Comparison of ENCODE assay signal across 9 cellular contexts in the genomic region with DNA sequence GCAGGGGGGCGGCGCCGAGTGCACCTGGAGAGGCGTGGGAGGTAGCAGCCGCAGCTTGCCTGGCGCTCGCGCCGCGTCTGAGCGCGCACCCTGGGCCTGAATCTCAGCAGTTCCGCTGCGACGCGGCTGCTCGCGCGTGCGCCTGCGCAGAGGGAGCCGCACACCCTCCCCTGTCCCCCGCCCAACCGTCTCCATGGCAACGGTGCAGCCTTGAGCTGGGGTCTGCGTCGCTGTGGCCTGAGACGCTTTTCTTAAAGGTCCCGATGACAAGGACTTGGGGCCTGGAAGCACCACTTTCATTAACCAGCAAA. TPM values are rescaled to one million over a fixed set of nuclear protein-coding genes. Genes with fewer than 3 reads are reported as not detected.
DNase-seq lines count a peak whose midpoint lies in the region; ATAC-seq, FAIRE-seq and TF ChIP-seq lines count a peak whose summit lies in the region.
"Had no signal": no experiment of that assay in that cellular context is flagged by ENCODE, and none has a peak within 500 bp of the region (broad histone marks: within the 10 kb centered on the region; RNA-seq: fewer than 3 reads in every experiment).

A gene with protein sequence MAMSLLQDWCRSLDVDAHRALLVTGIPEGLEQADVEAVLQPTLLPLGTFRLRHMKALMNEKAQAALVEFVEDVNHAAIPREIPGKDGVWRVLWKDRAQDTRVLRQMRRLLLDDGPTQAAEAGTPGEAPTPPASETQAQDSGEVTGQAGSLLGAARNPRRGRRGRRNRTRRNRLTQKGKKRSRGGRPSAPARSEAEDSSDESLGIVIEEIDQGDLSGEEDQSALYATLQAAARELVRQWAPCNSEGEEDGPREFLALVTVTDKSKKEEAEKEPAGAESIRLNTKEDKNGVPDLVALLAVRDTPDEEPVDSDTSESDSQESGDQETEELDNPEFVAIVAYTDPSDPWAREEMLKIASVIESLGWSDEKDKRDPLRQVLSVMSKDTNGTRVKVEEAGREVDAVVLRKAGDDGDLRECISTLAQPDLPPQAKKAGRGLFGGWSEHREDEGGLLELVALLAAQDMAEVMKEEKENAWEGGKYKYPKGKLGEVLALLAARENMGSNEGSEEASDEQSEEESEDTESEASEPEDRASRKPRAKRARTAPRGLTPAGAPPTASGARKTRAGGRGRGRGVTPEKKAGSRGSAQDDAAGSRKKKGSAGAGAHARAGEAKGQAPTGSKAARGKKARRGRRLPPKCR (minus strand): TSS at position 79 of the 311 bp plus-strand sequence. CDS start 402 bp downstream, outside the sequence.

- peaks cover 63% of the 10 kb centered on the region for H3K27me3 Mint-ChIP-seq in activated CD4-positive, alpha-beta T cell treated with anti-CD3 and anti-CD28 coated beads, Interleukin-2, amount 10 ng/mL, durations not matched to agents 24 days and 14 days
- H3K27me3 Mint-ChIP-seq in nephron progenitor cell (ENCODE audit: low read depth, poor library complexity) (peaks cover 61% of the 10 kb centered on the region), Calu3 (ENCODE audit: unreplicated experiment) (peaks cover 43% of the 10 kb centered on the region)

- FAIRE-seq in GM19239 (lab: Jason Lieb, UNC), result no peak

- CTCF ChIA-PET in Calu3 (lab: Charles Lee), result no interaction called here

- peaks cover 5% of the 10 kb centered on the region for H3K4me1 Mint-ChIP-seq in activated CD4-positive, alpha-beta T cell treated with anti-CD3 and anti-CD28 coated beads, Interleukin-2, amount 10 ng/mL, durations not matched to agents 24 days and 14 days
- H3K4me1 Mint-ChIP-seq in nephron progenitor cell, result peaks cover 49% of the 10 kb centered on the region
- H3K4me1 Mint-ChIP-seq in Calu3 (ENCODE audit: low read depth, unreplicated experiment), result peaks cover 18% of the 10 kb centered on the region

- H3K9me3 Mint-ChIP-seq in activated CD4-positive, alpha-beta T cell treated with anti-CD3 and anti-CD28 coated beads, Interleukin-2, amount 10 ng/mL, durations not matched to agents 24 days and 14 days, result no peaks in the 10 kb centered on the region
- H3K9me3 Mint-ChIP-seq in nephron progenitor cell (peaks cover 11% of the 10 kb centered on the region), Calu3 (ENCODE audit: low read depth, unreplicated experiment) (no peaks in the 10 kb centered on the region)

- intact Hi-C loops in Right ventricle myocardium inferior (cut with DNase I) (no loop called here), cardiac septum (cut with DNase I) (no loop called here), Calu3 (cut with micrococcal nuclease; ENCODE audit: unreplicated experiment) (no loop called here)
- intact Hi-C loops in activated CD4-positive, alpha-beta T cell treated with anti-CD3 and anti-CD28 coated beads, Interleukin-2, amount 10 ng/mL, durations not matched to agents 24 days and 14 days (cut with micrococcal nuclease), result no loop called here

- no TSS peak for BruUV-seq in Calu3 (replicated peaks; lab: Mats Ljungman, UMichigan)

- peak; percentile 85 for DNase-seq in Right ventricle myocardium inferior (ENCODE audit: missing footprints)
- no peak for DNase-seq in cardiac septum (ENCODE audit: low spot score)
- peak; percentile 67 for DNase-seq in activated CD4-positive, alpha-beta T cell treated with anti-CD3 and anti-CD28 coated beads, Interleukin-2, amount 10 ng/mL, durations not matched to agents 24 days and 14 days
- DNase-seq in fibroblast of gingiva (ENCODE audit: low read depth), result peak; percentile 27
- peak; percentile 98 for DNase-seq in nephron progenitor cell
- no peak for DNase-seq in GM19239 (ENCODE audit: insufficient read length, low spot score)
- DNase-seq in Calu3, result no peak

- H3K36me3 Mint-ChIP-seq in activated CD4-positive, alpha-beta T cell treated with anti-CD3 and anti-CD28 coated beads, Interleukin-2, amount 10 ng/mL, durations not matched to agents 24 days and 14 days (ENCODE audit: low read depth), result no peaks in the 10 kb centered on the region
- H3K36me3 Mint-ChIP-seq in nephron progenitor cell (ENCODE audit: low read depth) (peaks cover 8% of the 10 kb centered on the region), Calu3 (ENCODE audit: insufficient read depth, unreplicated experiment) (peaks cover 10% of the 10 kb centered on the region)

- peak; percentile 56 for ATAC-seq in Right ventricle myocardium inferior
- no peak for ATAC-seq in GM18519 (IDR thresholded peaks at IDR 0.05; ENCODE audit: low FRiP score, unreplicated experiment)

- peak within 1 kb of the TSS; percentile 65 for H3K4me3 Mint-ChIP-seq in activated CD4-positive, alpha-beta T cell treated with anti-CD3 and anti-CD28 coated beads, Interleukin-2, amount 10 ng/mL, durations not matched to agents 24 days and 14 days
- H3K4me3 Mint-ChIP-seq in nephron progenitor cell, result peak within 1 kb of the TSS; percentile 69
- no peak within 1 kb of the TSS for H3K4me3 Mint-ChIP-seq in Calu3 (ENCODE audit: low read depth, unreplicated experiment)

- no peak within 1 kb of the TSS for H3K27ac Mint-ChIP-seq in activated CD4-positive, alpha-beta T cell treated with anti-CD3 and anti-CD28 coated beads, Interleukin-2, amount 10 ng/mL, durations not matched to agents 24 days and 14 days
- no peak within 1 kb of the TSS for H3K27ac Mint-ChIP-seq in nephron progenitor cell
- no peak within 1 kb of the TSS for H3K27ac Mint-ChIP-seq in Calu3 (ENCODE audit: unreplicated experiment)

- no peak for TF ChIP-seq CTCF in nephron progenitor cell (IDR thresholded peaks at IDR 0.05)
- no peak for TF ChIP-seq CTCF in Calu3 (IDR thresholded peaks at IDR 0.05; ENCODE audit: unreplicated experiment)

RNA-seq across cellular contexts. Expression of the gene that starts here (rescaled TPM):
- 0.68 TPM for total RNA-seq in Right ventricle myocardium inferior
- 0.75 TPM for total RNA-seq in cardiac septum
- not detected in 2 replicates for total RNA-seq in activated CD4-positive, alpha-beta T cell treated with anti-CD3 and anti-CD28 coated beads, Interleukin-2, amount 10 ng/mL, durations not matched to agents 24 days and 14 days
- not detected in 2 replicates for total RNA-seq in Calu3 (2022)
- total RNA-seq: SJSA1 had no signal

Comparison
In these comparisons a context has a peak if more than half of its experiments do, and no peak if none do; other contexts are left out.
1. Peak in DNase-seq and ATAC-seq in Right ventricle myocardium inferior; RNA of the gene not detected or under 1 TPM.
2. Peak in DNase-seq in activated CD4-positive, alpha-beta T cell treated with anti-CD3 and anti-CD28 coated beads, Interleukin-2, amount 10 ng/mL, durations not matched to agents 24 days and 14 days; RNA of the gene not detected or under 1 TPM.
3. DNase-seq: peak in fibroblast of gingiva (single experiment) and nephron progenitor cell (single experiment); none in cardiac septum (single experiment), GM19239 (single experiment) and Calu3 (single experiment).